In genomic region chr2:46334389-46335345, GRCh38 we compare ENCODE assay signal across 10 cellular contexts. TPM values are rescaled to one million over a fixed set of nuclear protein-coding genes. Genes with fewer than 3 reads are reported as not detected.
DNase-seq lines count a peak whose midpoint lies in the region; ATAC-seq and TF ChIP-seq lines count a peak whose summit lies in the region.
"Had no signal": no experiment of that assay in that cellular context is flagged by ENCODE, and none has a peak within 500 bp of the region (broad histone marks: within the 10 kb centered on the region; RNA-seq: fewer than 3 reads in every experiment).

No MANE protein-coding gene starts in this region.

- H3K4me3 Mint-ChIP-seq in activated naive CD4-positive, alpha-beta T cell treated with anti-CD3 and anti-CD28 coated beads, Interleukin-2, amount 50 U/mL, for 24 hours: no peak overlapping the region
- no peak overlapping the region for H3K4me3 Mint-ChIP-seq in CD4-positive, alpha-beta T cell

- H3K36me3 Mint-ChIP-seq in activated naive CD4-positive, alpha-beta T cell treated with anti-CD3 and anti-CD28 coated beads, Interleukin-2, amount 50 U/mL, for 24 hours: no peaks in the 10 kb centered on the region
- no peaks in the 10 kb centered on the region for H3K36me3 Mint-ChIP-seq in CD4-positive, alpha-beta T cell (ENCODE audit: low read depth)

- no peak for ATAC-seq in CD4-positive, alpha-beta T cell (ENCODE audit: poor library complexity)
- ATAC-seq: activated CD4-positive, CD25-positive, alpha-beta regulatory T cell treated with anti-CD3 and anti-CD28 coated beads, Interleukin-2, amount 50 U/mL, for 24 hours had no signal

- no peak for TF ChIP-seq CTCF in CD4-positive, alpha-beta T cell (IDR thresholded peaks at IDR 0.05)

- no peaks in the 10 kb centered on the region for H3K27me3 Mint-ChIP-seq in activated naive CD4-positive, alpha-beta T cell treated with anti-CD3 and anti-CD28 coated beads, Interleukin-2, amount 50 U/mL, for 24 hours
- no peaks in the 10 kb centered on the region for H3K27me3 Mint-ChIP-seq in CD4-positive, alpha-beta T cell

- no peaks in the 10 kb centered on the region for H3K9me3 Mint-ChIP-seq in activated naive CD4-positive, alpha-beta T cell treated with anti-CD3 and anti-CD28 coated beads, Interleukin-2, amount 50 U/mL, for 24 hours
- H3K9me3 Mint-ChIP-seq in CD4-positive, alpha-beta T cell: no peaks in the 10 kb centered on the region

- no peaks in the 10 kb centered on the region for H3K27me3 ChIP-seq in CD4-positive, alpha-beta T cell (ENCODE audit: control insufficient read depth, insufficient read depth, low read length)

- H3K4me1 Mint-ChIP-seq in activated naive CD4-positive, alpha-beta T cell treated with anti-CD3 and anti-CD28 coated beads, Interleukin-2, amount 50 U/mL, for 24 hours: peaks cover 28% of the 10 kb centered on the region
- peaks cover 27% of the 10 kb centered on the region for H3K4me1 Mint-ChIP-seq in CD4-positive, alpha-beta T cell (ENCODE audit: low read depth)

- intact Hi-C loops in CD4-positive, alpha-beta T cell (cut with DNase I, micrococcal nuclease): loop anchor here in 1 of 2 experiments (2.0 kb wide), 1 partner anchor 128 kb away; no protein-coding TSS in a partner anchor

- POLR2A ChIA-PET in CD4-positive, alpha-beta T cell (lab: Charles Lee): interaction anchor here (0.8 to 1.1 kb wide), 2 partner anchors 37 to 1030 kb away, joined by 3 read pairs; partner anchors contain the start of gene EPAS1

- H3K27ac Mint-ChIP-seq in activated naive CD4-positive, alpha-beta T cell treated with anti-CD3 and anti-CD28 coated beads, Interleukin-2, amount 50 U/mL, for 24 hours: peak overlapping the region; percentile 57
- H3K27ac Mint-ChIP-seq in CD4-positive, alpha-beta T cell: no peak overlapping the region

- no peak overlapping the region for H3K27ac ChIP-seq in CD4-positive, alpha-beta T cell (ENCODE audit: low read depth, low read length)
- H3K27ac ChIP-seq: KMS-11 had no signal

- CTCF ChIA-PET in CD4-positive, alpha-beta T cell (lab: Charles Lee): no interaction called here

- no peak for DNase-seq in activated naive CD4-positive, alpha-beta T cell (lab: John Stamatoyannopoulos, UW)
- DNase-seq in epidermal melanocyte (ENCODE audit: insufficient read length, low spot score) (peak; percentile 64), myocyte (ENCODE audit: low read depth) (peak; percentile 88), nucleus accumbens (lab: John Stamatoyannopoulos, UW) (no peak), occipital lobe (lab: John Stamatoyannopoulos, UW) (no peak), globus pallidus (ENCODE audit: low spot score) (no peak)
- DNase-seq in CD4-positive, alpha-beta T cell: no peak

- no peaks in the 10 kb centered on the region for H3K9me3 ChIP-seq in CD4-positive, alpha-beta T cell (ENCODE audit: control insufficient read depth, low read length)

RNA-seq across cellular contexts. Expression of gene EPAS1, which starts 37.5 kb away (rescaled TPM):
- total RNA-seq in myocyte: 48.5 and 49.8 TPM in 2 replicates
- 58.8 TPM for polyA plus RNA-seq in myocyte (2012)
- total RNA-seq in occipital lobe: 6.1 TPM
- 1 to 10 TPM; 4.2 to 5.4 TPM for total RNA-seq in CD4-positive, alpha-beta T cell

Comparison
In these comparisons a context has a peak if more than half of its experiments do, and no peak if none do; other contexts are left out.
1. DNase-seq: peak in epidermal melanocyte (single experiment) and myocyte (single experiment); none in activated naive CD4-positive, alpha-beta T cell (0 of 4), nucleus accumbens (0 of 56), occipital lobe (single experiment), CD4-positive, alpha-beta T cell (0 of 10) and globus pallidus (single experiment).